Comparison of ENCODE assay signal across 1 cellular context in genomic region chr20:35434085-35435005, GRCh38.
TF ChIP-seq lines count a peak whose summit lies in the region.

No MANE protein-coding gene starts in this region.

TF ChIP-seq in GM23338, 12 proteins besides CTCF, POLR2A, EP300 and RAD21:
- TF ChIP-seq POLR2AphosphoS5 (IDR thresholded peaks at IDR 0.05; ENCODE audit: low read depth) (no peak), ZNF462 (CRISPR knock-in tag; IDR thresholded peaks at IDR 0.05) (no peak), JUNB (IDR thresholded peaks at IDR 0.05; ENCODE audit: unreplicated experiment) (no peak), EZH2 (IDR thresholded peaks at IDR 0.05; ENCODE audit: low read depth, unreplicated experiment) (no peak), STAT1 (IDR thresholded peaks at IDR 0.05; ENCODE audit: unreplicated experiment) (no peak), REST (IDR thresholded peaks at IDR 0.05; ENCODE audit: unreplicated experiment) (no peak), CREB1 (CRISPR knock-in tag; IDR thresholded peaks at IDR 0.05; ENCODE audit: low read depth) (no peak), ZNF114 (CRISPR knock-in tag; IDR thresholded peaks at IDR 0.05) (no peak), EZH2phosphoT487 (IDR thresholded peaks at IDR 0.05; ENCODE audit: unreplicated experiment) (no peak), ETS1 (IDR thresholded peaks at IDR 0.05) (no peak), NANOG (IDR thresholded peaks at IDR 0.05; ENCODE audit: borderline replicate concordance) (no peak)
